ENCODE assay signal across 10 cellular contexts in genomic region chr20:25052255-25053206, GRCh38. TPM values are rescaled to one million over a fixed set of nuclear protein-coding genes. Genes with fewer than 3 reads are reported as not detected.
DNase-seq lines count a peak whose midpoint lies in the region; ATAC-seq and TF ChIP-seq lines count a peak whose summit lies in the region.
"Had no signal": no experiment of that assay in that cellular context is flagged by ENCODE, and none has a peak within 500 bp of the region (broad histone marks: within the 10 kb centered on the region; RNA-seq: fewer than 3 reads in every experiment).

No MANE protein-coding gene starts in this region.

- H3K9me3 ChIP-seq in body of pancreas (no peaks in the 10 kb centered on the region), liver (ENCODE audit: control insufficient read depth in 4 of 4, low read length in 3 of 4) (no peaks in the 10 kb centered on the region), thyroid gland (no peaks in the 10 kb centered on the region)

- POLR2A ChIA-PET in activated CD4-positive, alpha-beta memory T cell treated with anti-CD3 and anti-CD28 coated beads for 36 hours (lab: Charles Lee), result no interaction called here
- POLR2A ChIA-PET in activated CD4-positive, alpha-beta memory T cell treated with anti-CD3 and anti-CD28 coated beads, Interleukin-2, amount 10 ng/mL, durations not matched to agents 7 days and 5 days (lab: Charles Lee), result interaction anchor here (1.0 kb wide), 1 partner anchor 28 kb away, joined by 3 read pairs; no protein-coding TSS in a partner anchor

- TF ChIP-seq POLR2A in body of pancreas (IDR thresholded peaks at IDR 0.05) (no peak), thyroid gland (IDR thresholded peaks at IDR 0.05) (no peak)

- H3K9ac ChIP-seq in liver (ENCODE audit: low read depth in 1 of 2, low read length in 2 of 2), result no peak overlapping the region

- peak; percentile 1 for DNase-seq in activated CD4-positive, alpha-beta memory T cell treated with anti-CD3 and anti-CD28 coated beads for 36 hours
- DNase-seq in activated CD4-positive, alpha-beta memory T cell treated with anti-CD3 and anti-CD28 coated beads, Interleukin-2, amount 10 ng/mL, durations not matched to agents 7 days and 5 days, result no peak
- DNase-seq in body of pancreas (peak in 1 of 4 donors; percentile 13), thyroid gland (peak in 1 of 2 donors; percentile 46), NCI-H82 treated with DMSO at 0.1 percent for 48 hours (lab: John Stamatoyannopoulos, UW; ENCODE audit: unreplicated experiment) (no peak)
- DNase-seq in activated T-cell treated with anti-CD3 and anti-CD28 coated beads, Interleukin-2, amount 50 U/mL, for 4 hours, result no peak
- DNase-seq: NCI-H187 treated with DMSO at 0.1 percent for 48 hours; stimulated activated CD4-positive, alpha-beta T cell treated with anti-CD3 and anti-CD28 coated beads, Interleukin-4, amount 100 ng/mL, for 4 hours had no signal

- TF ChIP-seq RAD21 in liver (IDR thresholded peaks at IDR 0.05), result no peak

- intact Hi-C loops in activated CD4-positive, alpha-beta memory T cell treated with anti-CD3 and anti-CD28 coated beads for 36 hours (cut with micrococcal nuclease), result no loop called here
- intact Hi-C loops in body of pancreas (cut with DNase I), result no loop called here
- intact Hi-C loops in thyroid gland (cut with DNase I), result no loop called here

- TF ChIP-seq CTCF in body of pancreas (IDR thresholded peaks at IDR 0.05), result no peak
- TF ChIP-seq CTCF in liver (IDR thresholded peaks at IDR 0.05; ENCODE audit: low read depth, low read length, missing input control), result no peak
- no peak for TF ChIP-seq CTCF in thyroid gland (IDR thresholded peaks at IDR 0.05)

- H3K4me1 Mint-ChIP-seq in activated CD4-positive, alpha-beta memory T cell treated with anti-CD3 and anti-CD28 coated beads for 36 hours (ENCODE audit: low read depth), result peaks cover 65% of the 10 kb centered on the region
- peaks cover 48% of the 10 kb centered on the region for H3K4me1 Mint-ChIP-seq in activated CD4-positive, alpha-beta memory T cell treated with anti-CD3 and anti-CD28 coated beads, Interleukin-2, amount 10 ng/mL, durations not matched to agents 7 days and 5 days
- peaks cover 71% of the 10 kb centered on the region for H3K4me1 Mint-ChIP-seq in activated T-cell treated with anti-CD3 and anti-CD28 coated beads, Interleukin-2, amount 50 U/mL, for 4 hours (ENCODE audit: low read depth)

- H3K27ac ChIP-seq in body of pancreas (peak overlapping the region; percentile 53 to 96 (median 92)), liver (ENCODE audit: low read depth in 1 of 2, low read length in 2 of 2) (peak overlapping the region; percentile 26 to 51), thyroid gland (peak overlapping the region; percentile 49 to 96 (median 96))

- H3K36me3 ChIP-seq in body of pancreas (replicated peaks in 1 of 2; ENCODE audit: insufficient read depth in 1 of 2, low read depth in 2 of 2) (no peaks in the 10 kb centered on the region), liver (ENCODE audit: control insufficient read depth in 4 of 4, insufficient read depth in 3 of 4, low read depth in 1 of 4, low read length in 3 of 4) (no peaks in the 10 kb centered on the region), thyroid gland (no peaks in the 10 kb centered on the region)

- ATAC-seq in body of pancreas (no peak), HG03039 (IDR thresholded peaks at IDR 0.05; ENCODE audit: unreplicated experiment) (no peak)
- ATAC-seq in activated T-cell treated with anti-CD3 and anti-CD28 coated beads, Interleukin-2, amount 50 U/mL, for 4 hours, result no peak

- WGBS in body of pancreas, 2 donors, result 79 to 84% methylated on average over 16 of the region's 16 CpGs
- 87% methylated on average over 16 of the region's 16 CpGs for WGBS in liver
- WGBS in thyroid gland, 2 donors, result 67 to 72% methylated on average over 16 of the region's 16 CpGs

- H3K27me3 Mint-ChIP-seq in activated CD4-positive, alpha-beta memory T cell treated with anti-CD3 and anti-CD28 coated beads for 36 hours, result no peaks in the 10 kb centered on the region
- no peaks in the 10 kb centered on the region for H3K27me3 Mint-ChIP-seq in activated CD4-positive, alpha-beta memory T cell treated with anti-CD3 and anti-CD28 coated beads, Interleukin-2, amount 10 ng/mL, durations not matched to agents 7 days and 5 days
- no peaks in the 10 kb centered on the region for H3K27me3 Mint-ChIP-seq in activated T-cell treated with anti-CD3 and anti-CD28 coated beads, Interleukin-2, amount 50 U/mL, for 4 hours (ENCODE audit: low read depth)

- H3K27ac Mint-ChIP-seq in activated CD4-positive, alpha-beta memory T cell treated with anti-CD3 and anti-CD28 coated beads for 36 hours, result no peak overlapping the region
- no peak overlapping the region for H3K27ac Mint-ChIP-seq in activated CD4-positive, alpha-beta memory T cell treated with anti-CD3 and anti-CD28 coated beads, Interleukin-2, amount 10 ng/mL, durations not matched to agents 7 days and 5 days

- CTCF ChIA-PET in activated CD4-positive, alpha-beta memory T cell treated with anti-CD3 and anti-CD28 coated beads for 36 hours (lab: Charles Lee), result no interaction called here
- CTCF ChIA-PET in activated CD4-positive, alpha-beta memory T cell treated with anti-CD3 and anti-CD28 coated beads, Interleukin-2, amount 10 ng/mL, durations not matched to agents 7 days and 5 days (lab: Charles Lee), result no interaction called here

- H3K27me3 ChIP-seq in body of pancreas (no peaks in the 10 kb centered on the region), liver (ENCODE audit: control insufficient read depth in 4 of 4, insufficient read depth in 4 of 4, low read length in 3 of 4) (no peaks in the 10 kb centered on the region), thyroid gland (no peaks in the 10 kb centered on the region)

- H3K4me1 ChIP-seq in body of pancreas (peaks cover 94% of the 10 kb centered on the region), liver (ENCODE audit: control insufficient read depth in 4 of 4, insufficient read depth in 4 of 4, low read length in 3 of 4) (peaks cover 9 to 45% (median 21%) of the 10 kb centered on the region in 4 donors), thyroid gland (peaks cover 72 to 93% of the 10 kb centered on the region in 2 donors)

- H3K9me3 Mint-ChIP-seq in activated CD4-positive, alpha-beta memory T cell treated with anti-CD3 and anti-CD28 coated beads for 36 hours, result no peaks in the 10 kb centered on the region
- H3K9me3 Mint-ChIP-seq in activated CD4-positive, alpha-beta memory T cell treated with anti-CD3 and anti-CD28 coated beads, Interleukin-2, amount 10 ng/mL, durations not matched to agents 7 days and 5 days, result no peaks in the 10 kb centered on the region
- H3K9me3 Mint-ChIP-seq in activated T-cell treated with anti-CD3 and anti-CD28 coated beads, Interleukin-2, amount 50 U/mL, for 4 hours, result no peaks in the 10 kb centered on the region

- H3K36me3 Mint-ChIP-seq in activated CD4-positive, alpha-beta memory T cell treated with anti-CD3 and anti-CD28 coated beads for 36 hours, result peaks cover 8% of the 10 kb centered on the region
- H3K36me3 Mint-ChIP-seq in activated CD4-positive, alpha-beta memory T cell treated with anti-CD3 and anti-CD28 coated beads, Interleukin-2, amount 10 ng/mL, durations not matched to agents 7 days and 5 days (ENCODE audit: low read depth), result peaks cover 24% of the 10 kb centered on the region
- peaks cover 3% of the 10 kb centered on the region for H3K36me3 Mint-ChIP-seq in activated T-cell treated with anti-CD3 and anti-CD28 coated beads, Interleukin-2, amount 50 U/mL, for 4 hours (ENCODE audit: insufficient read depth)

- H3K4me3 ChIP-seq in body of pancreas (no peak overlapping the region), liver (ENCODE audit: low read depth in 1 of 3, low read length in 3 of 3) (no peak overlapping the region), thyroid gland (replicated peaks in 1 of 3) (no peak overlapping the region)

- no peak overlapping the region for H3K4me3 Mint-ChIP-seq in activated CD4-positive, alpha-beta memory T cell treated with anti-CD3 and anti-CD28 coated beads for 36 hours
- H3K4me3 Mint-ChIP-seq in activated CD4-positive, alpha-beta memory T cell treated with anti-CD3 and anti-CD28 coated beads, Interleukin-2, amount 10 ng/mL, durations not matched to agents 7 days and 5 days, result no peak overlapping the region
- H3K4me3 Mint-ChIP-seq in activated T-cell treated with anti-CD3 and anti-CD28 coated beads, Interleukin-2, amount 50 U/mL, for 4 hours, result no peak overlapping the region

TF ChIP-seq in liver, 16 proteins besides CTCF, POLR2A, EP300 and RAD21 (continues in another document):
- no peak for TF ChIP-seq EGR1 (IDR thresholded peaks at IDR 0.05; ENCODE audit: low read depth in 2 of 2)
- TF ChIP-seq SP1 (IDR thresholded peaks at IDR 0.05), result peak; percentile 24
- TF ChIP-seq TAF1 (conservative IDR thresholded peaks at IDR 0.05), result no peak
- peak in 1 of 2 donors; percentile 49 for TF ChIP-seq RXRA (IDR thresholded peaks at IDR 0.05)
- no peak for TF ChIP-seq FOXA2 (IDR thresholded peaks at IDR 0.05)

RNA-seq across cellular contexts. Expression of gene ACSS1, which starts 5.4 kb away (rescaled TPM):
- total RNA-seq in activated CD4-positive, alpha-beta memory T cell treated with anti-CD3 and anti-CD28 coated beads for 36 hours, result 10 to 100 TPM; 15.2 to 16.2 TPM
- total RNA-seq in activated CD4-positive, alpha-beta memory T cell treated with anti-CD3 and anti-CD28 coated beads, Interleukin-2, amount 10 ng/mL, durations not matched to agents 7 days and 5 days, result 10 to 100 TPM; 38.3 to 40.3 TPM
- total RNA-seq in body of pancreas (10 to 100 TPM; 73.8 to 83.8 TPM), liver (10 to 100 TPM; 37.2 to 87.5 TPM), thyroid gland (10 to 100 TPM; 45.8 to 57.4 (median 52.1) TPM)
- 1 to 10 TPM; 5.3 to 7.1 TPM for polyA plus RNA-seq in liver
- 1 to 10 TPM; 5.4 to 8.8 (median 8.0) TPM for total RNA-seq in activated T-cell treated with anti-CD3 and anti-CD28 coated beads, Interleukin-2, amount 50 U/mL, for 4 hours

RNA-seq across cellular contexts. Expression of gene VSX1, which starts 29.4 kb away (rescaled TPM):
- not detected for total RNA-seq in activated CD4-positive, alpha-beta memory T cell treated with anti-CD3 and anti-CD28 coated beads for 36 hours
- not detected for total RNA-seq in activated CD4-positive, alpha-beta memory T cell treated with anti-CD3 and anti-CD28 coated beads, Interleukin-2, amount 10 ng/mL, durations not matched to agents 7 days and 5 days
- total RNA-seq in body of pancreas (under 1 TPM in 1 of 2 donors, not detected in 1; 0.66 TPM), liver (under 1 TPM in 1 of 2 donors, not detected in 1; 0.08 TPM), thyroid gland (not detected)
- under 1 TPM in 1 of 2 donors, not detected in 1; 0.03 TPM for polyA plus RNA-seq in liver
- not detected for total RNA-seq in activated T-cell treated with anti-CD3 and anti-CD28 coated beads, Interleukin-2, amount 50 U/mL, for 4 hours

RNA-seq across cellular contexts. Expression of gene APMAP, which starts 60.0 kb away (rescaled TPM):
- 10 to 100 TPM; 45.5 to 46.6 TPM for total RNA-seq in activated CD4-positive, alpha-beta memory T cell treated with anti-CD3 and anti-CD28 coated beads for 36 hours
- 10 to 100 TPM; 44.1 to 46.5 TPM for total RNA-seq in activated CD4-positive, alpha-beta memory T cell treated with anti-CD3 and anti-CD28 coated beads, Interleukin-2, amount 10 ng/mL, durations not matched to agents 7 days and 5 days
- total RNA-seq in body of pancreas, result 10 to 100 TPM; 38.9 to 51.4 TPM
- 100 to 1,000 TPM; 132 to 378 TPM for total RNA-seq in liver
- polyA plus RNA-seq in liver, result 100 to 1,000 TPM; 210 to 257 TPM
- 100 to 1,000 TPM; 171 to 205 (median 186) TPM for total RNA-seq in thyroid gland
- total RNA-seq in activated T-cell treated with anti-CD3 and anti-CD28 coated beads, Interleukin-2, amount 50 U/mL, for 4 hours, result 10 to 100 TPM; 58.8 to 61.9 (median 61.4) TPM

Comparison
In these comparisons a context has a peak if more than half of its experiments do, and no peak if none do; other contexts are left out.
1. H3K27ac ChIP-seq: peak in every context shown above with its lines; median percentile 96 in thyroid gland; 92 in body of pancreas; 38 in liver.